In the genomic region with DNA sequence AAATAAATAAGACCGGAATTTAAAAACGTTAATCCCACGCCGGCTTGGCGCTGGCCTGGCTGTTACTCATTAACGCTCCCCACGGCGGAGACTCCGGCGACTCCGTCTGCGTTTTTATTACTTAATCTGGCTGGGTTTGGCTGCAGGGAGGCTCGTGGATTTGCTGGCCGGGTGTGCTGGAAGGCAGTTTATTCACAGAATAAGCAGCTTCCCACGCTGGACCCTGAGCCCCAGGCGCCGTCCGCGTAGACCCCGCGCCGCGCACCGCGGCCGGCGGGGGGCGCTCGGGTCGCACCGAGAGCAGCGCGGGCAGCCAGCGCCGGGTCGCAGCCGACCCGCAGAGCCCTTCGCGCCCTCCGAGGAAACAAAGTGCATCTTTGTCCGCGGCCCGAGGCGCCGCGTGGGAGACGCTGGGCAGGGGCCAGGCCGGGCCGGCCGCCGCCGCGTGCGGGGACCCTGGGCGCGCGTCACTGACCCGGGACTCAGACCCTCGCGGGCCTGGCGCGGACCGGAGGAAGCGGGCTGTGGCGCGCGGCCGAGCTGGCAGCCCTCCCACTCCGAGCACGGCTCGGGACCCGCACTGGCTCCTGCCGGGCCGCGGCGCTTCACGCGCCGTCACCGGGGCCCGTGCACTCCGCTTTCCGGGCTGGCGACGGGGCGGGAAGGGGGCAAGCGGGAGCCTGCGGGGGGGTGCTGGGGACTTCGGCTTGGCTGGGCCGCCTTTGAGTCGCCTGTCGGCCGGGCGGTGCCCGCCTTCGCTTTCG, we compare ENCODE assay signal across 8 cellular contexts. TPM values are rescaled to one million over a fixed set of nuclear protein-coding genes. Genes with fewer than 3 reads are reported as not detected.
DNase-seq lines count a peak whose midpoint lies in the region; FAIRE-seq and TF ChIP-seq lines count a peak whose summit lies in the region.

No MANE protein-coding gene starts in this region.

- H3K27me3 ChIP-seq in WERI-Rb-1 (ENCODE audit: insufficient read depth, low read depth, severe bottlenecking): no peaks in the 10 kb centered on the region
- H3K27me3 ChIP-seq in bronchial epithelial cell (ENCODE audit: control insufficient read depth, insufficient read depth, low read length): no peaks in the 10 kb centered on the region
- H3K27me3 ChIP-seq in spleen (replicated peaks in 1 of 7): no peaks in the 10 kb centered on the region

- WGBS in spleen, 5 donors: 0 to 1% (median 0%) methylated on average over 45 to 98 of the region's 98 CpGs

- no peak for DNase-seq in GM12864 (ENCODE audit: low read depth)
- peak; percentile 40 for DNase-seq in H4 (ENCODE audit: low spot score)
- peak; percentile 74 for DNase-seq in WERI-Rb-1
- peak; percentile 24 for DNase-seq in bronchial epithelial cell (ENCODE audit: low read depth)
- peak; percentile 79 for DNase-seq in iris pigment epithelial cell (ENCODE audit: low read depth)
- peak; percentile 94 for DNase-seq in spleen
- no peak for DNase-seq in NCI-H2107 (lab: John Stamatoyannopoulos, UW)

- H3K9me3 ChIP-seq in WERI-Rb-1 (ENCODE audit: severe bottlenecking) (no peaks in the 10 kb centered on the region), spleen (no peaks in the 10 kb centered on the region)

- peak in 1 of 3 donors; percentile 18 for TF ChIP-seq POLR2A in spleen (IDR thresholded peaks at IDR 0.05)

- FAIRE-seq in bronchial epithelial cell (lab: Jason Lieb, UNC): no peak

- H3K27ac ChIP-seq in WERI-Rb-1 (peak overlapping the region; percentile 99), spleen (peak overlapping the region; percentile 91 to 99 (median 97))

- intact Hi-C loops in spleen (cut with DNase I; ENCODE audit: low total_unique reads): loop anchor here (5.0 kb wide), 2 partner anchors 101 to 211 kb away; no protein-coding TSS in a partner anchor

- H3K4me3 ChIP-seq in GM12864 (ENCODE audit: low read depth, low read length) (peak overlapping the region; percentile 67), WERI-Rb-1 (ENCODE audit: low read depth, low read length) (peak overlapping the region; percentile 52), bronchial epithelial cell (ENCODE audit: low read depth, low read length) (peak overlapping the region; percentile 57), spleen (peak overlapping the region; percentile 43 to 96 (median 86))

- H3K36me3 ChIP-seq in WERI-Rb-1: no peaks in the 10 kb centered on the region; the same call in 1 of the 2 replicates
- H3K36me3 ChIP-seq in bronchial epithelial cell (ENCODE audit: control insufficient read depth, insufficient read depth, low read length): no peaks in the 10 kb centered on the region
- no peaks in the 10 kb centered on the region for H3K36me3 ChIP-seq in spleen

- TF ChIP-seq CTCF in GM12864 (IDR thresholded peaks at IDR 0.05; ENCODE audit: low read depth, low read length, missing control alignments) (peak; percentile 63), LNCAP (IDR thresholded peaks at IDR 0.05) (peak; percentile 89), WERI-Rb-1 (IDR thresholded peaks at IDR 0.05; ENCODE audit: low read depth, low read length) (peak; percentile 69), bronchial epithelial cell (IDR thresholded peaks at IDR 0.05; ENCODE audit: insufficient read depth, low read length, severe bottlenecking) (peak; percentile 57), spleen (IDR thresholded peaks at IDR 0.05 in 8 of 11, conservative IDR thresholded peaks at IDR 0.05 in 3 of 11) (peak in 10 of 11 experiments; percentile 27 to 93 (median 84))

- peaks cover 14 to 67% (median 48%) of the 10 kb centered on the region in 6 donors for H3K4me1 ChIP-seq in spleen

RNA-seq across cellular contexts. Expression of a gene that starts 0.6 kb away (rescaled TPM):
- total RNA-seq in H4 (2014; rRNA removed; shearing (Covaris generic)): 9.9 and 10.1 TPM in 2 replicates
- total RNA-seq in bronchial epithelial cell: 1.5 and 2.4 TPM in 2 replicates
- total RNA-seq in spleen: 10 to 100 TPM; 47.2 to 85.2 (median 59.7) TPM
- polyA plus RNA-seq in spleen: 10 to 100 TPM; 15.5 to 25.0 (median 18.4) TPM

RNA-seq across cellular contexts. Expression of a gene that starts 28.2 kb away (rescaled TPM):
- total RNA-seq in H4 (2014; rRNA removed; shearing (Covaris generic)): 315 and 406 TPM in 2 replicates
- total RNA-seq in bronchial epithelial cell: 107 and 110 TPM in 2 replicates
- 100 to 1,000 TPM in 3 of 7 donors, 10 to 100 TPM in 4; 77.5 to 138 (median 98.7) TPM for total RNA-seq in spleen
- 100 to 1,000 TPM in 1 of 3 donors, 10 to 100 TPM in 2; 61.9 to 130 (median 94.2) TPM for polyA plus RNA-seq in spleen

RNA-seq across cellular contexts. Expression of a gene that starts 41.3 kb away (rescaled TPM):
- total RNA-seq in H4 (2014; rRNA removed; shearing (Covaris generic)): 22.9 and 83.4 TPM in 2 replicates
- total RNA-seq in bronchial epithelial cell (19.5 and 21.6 TPM in 2 replicates), spleen (10 to 100 TPM; 13.3 to 32.1 (median 21.3) TPM)
- polyA plus RNA-seq in spleen: 10 to 100 TPM; 39.4 to 68.3 (median 58.2) TPM

Comparison
In these comparisons a context has a peak if more than half of its experiments do, and no peak if none do; other contexts are left out.
1. DNase-seq: peak in H4 (single experiment), WERI-Rb-1 (single experiment), bronchial epithelial cell (single experiment), iris pigment epithelial cell (single experiment) and spleen (single experiment); none in GM12864 (single experiment) and NCI-H2107 (single experiment).
2. Peak in every context shown above with its lines, with median percentiles within 50 percentile points of each other: H3K4me3 ChIP-seq and CTCF ChIP-seq.